Comparison of ENCODE assay signal across 16 cellular contexts in genomic region chr7:133859871-133860427, GRCh38.
DNase-seq lines count a peak whose midpoint lies in the region; ATAC-seq, FAIRE-seq and TF ChIP-seq lines count a peak whose summit lies in the region.
"Had no signal": no experiment of that assay in that cellular context is flagged by ENCODE, and none has a peak within 500 bp of the region (broad histone marks: within the 10 kb centered on the region; RNA-seq: fewer than 3 reads in every experiment).

No MANE protein-coding gene starts in this region.

- no peak overlapping the region for H3K27ac ChIP-seq in CD8-positive, alpha-beta T cell (ENCODE audit: low read depth, low read length)
- H3K27ac ChIP-seq in HUES6 (ENCODE audit: low read depth, low read length) (peak overlapping the region; percentile 12; the same call in 1 of the 2 replicates), pancreas (no peak overlapping the region)
- H3K27ac ChIP-seq: A549; BLaER1 treated with 17β-estradiol and CSF1 and Interleukin-3, amounts not matched to agents 10 nM and 100 nM had no signal

- no peak for FAIRE-seq in pancreas (lab: Jason Lieb, UNC)
- FAIRE-seq: A549, HepG2 had no signal

- H3K27me3 ChIP-seq in CD8-positive, alpha-beta T cell (ENCODE audit: insufficient read depth, low read length), result no peaks in the 10 kb centered on the region
- H3K27me3 ChIP-seq in HUES6 (ENCODE audit: control insufficient read depth, insufficient read depth, low read length) (no peaks in the 10 kb centered on the region), pancreas (no peaks in the 10 kb centered on the region), BE2C (no peaks in the 10 kb centered on the region)
- H3K27me3 ChIP-seq: BLaER1 treated with 17β-estradiol and CSF1 and Interleukin-3, amounts not matched to agents 10 nM and 100 nM had no signal

- DNase-seq in CD8-positive, alpha-beta T cell, result no peak
- DNase-seq in dermis microvascular lymphatic vessel endothelial cell (ENCODE audit: low read depth in 2 of 2), result peak; percentile 42 to 55
- DNase-seq in pancreas, result no peak
- DNase-seq in GM20000 (ENCODE audit: low spot score), result no peak
- DNase-seq in BE2C, result no peak
- DNase-seq in SW480 (ENCODE audit: low spot score), result no peak
- DNase-seq: Calu3; CD4-positive, CD25-positive, alpha-beta regulatory T cell; DMS 273 treated with DMSO at 0.1 percent for 48 hours; GOT3 had no signal

- no peaks in the 10 kb centered on the region for H3K4me1 ChIP-seq in CD8-positive, alpha-beta T cell (ENCODE audit: insufficient read depth, low read length)
- peaks cover 20% of the 10 kb centered on the region for H3K4me1 ChIP-seq in HUES6 (ENCODE audit: control insufficient read depth, insufficient read depth, low read length)
- peaks cover 0 to 17% (median 17%) of the 10 kb centered on the region in 3 donors for H3K4me1 ChIP-seq in pancreas
- H3K4me1 ChIP-seq in BE2C, result peaks cover 39% of the 10 kb centered on the region

- H3K4me1 Mint-ChIP-seq in CD8-positive, alpha-beta T cell (ENCODE audit: low read depth), result peaks cover 2% of the 10 kb centered on the region

- CTCF ChIA-PET in CD8-positive, alpha-beta T cell (lab: Charles Lee), result interaction anchor here (0.7 kb wide), 1 partner anchor 28 kb away, joined by 3 read pairs; no protein-coding TSS in a partner anchor

- H3K9me3 ChIP-seq in CD8-positive, alpha-beta T cell (ENCODE audit: low read length), result no peaks in the 10 kb centered on the region
- H3K9me3 ChIP-seq in HUES6 (ENCODE audit: control insufficient read depth, insufficient read depth, low read depth, low read length), result peaks cover 9% of the 10 kb centered on the region; the same call in 1 of the 2 replicates
- H3K9me3 ChIP-seq in pancreas, result no peaks in the 10 kb centered on the region
- H3K9me3 ChIP-seq in BE2C, result no peaks in the 10 kb centered on the region
- H3K9me3 ChIP-seq: A549 had no signal

- peak overlapping the region; percentile 11 for H3K27ac Mint-ChIP-seq in CD8-positive, alpha-beta T cell
- H3K27ac Mint-ChIP-seq: CD4-positive, CD25-positive, alpha-beta regulatory T cell; H9 had no signal

- POLR2A ChIA-PET in CD8-positive, alpha-beta T cell (lab: Charles Lee), result no interaction called here

- H3K36me3 ChIP-seq in CD8-positive, alpha-beta T cell (ENCODE audit: insufficient read depth, low read length), result no peaks in the 10 kb centered on the region
- no peaks in the 10 kb centered on the region for H3K36me3 ChIP-seq in HUES6 (ENCODE audit: control insufficient read depth, insufficient read depth, low read length)
- no peaks in the 10 kb centered on the region for H3K36me3 ChIP-seq in pancreas
- H3K36me3 ChIP-seq in BE2C, result no peaks in the 10 kb centered on the region

- WGBS in pancreas, 2 donors, result 64 to 73% methylated on average over 6 of the region's 6 CpGs

- TF ChIP-seq CTCF in CD8-positive, alpha-beta T cell (IDR thresholded peaks at IDR 0.05), result no peak
- TF ChIP-seq CTCF in pancreas (IDR thresholded peaks at IDR 0.05) (no peak), GM20000 (IDR thresholded peaks at IDR 0.05; ENCODE audit: extremely low read depth, missing control alignments) (no peak), BE2C (IDR thresholded peaks at IDR 0.05; ENCODE audit: low read depth, low read length) (no peak)

- ATAC-seq in CD8-positive, alpha-beta T cell, result no peak
- ATAC-seq in pancreas (peak in 3 of 4 donors; percentile 12 to 63 (median 58)), GM19397 (IDR thresholded peaks at IDR 0.05; ENCODE audit: unreplicated experiment) (no peak)
- ATAC-seq: A549, HepG2 had no signal

- H3K4me3 Mint-ChIP-seq in CD8-positive, alpha-beta T cell, result no peak overlapping the region
- H3K4me3 Mint-ChIP-seq: CD4-positive, CD25-positive, alpha-beta regulatory T cell; H9 had no signal

- no peaks in the 10 kb centered on the region for H3K9me3 Mint-ChIP-seq in CD8-positive, alpha-beta T cell
- H3K9me3 Mint-ChIP-seq: CD4-positive, CD25-positive, alpha-beta regulatory T cell had no signal

- no peaks in the 10 kb centered on the region for H3K27me3 Mint-ChIP-seq in CD8-positive, alpha-beta T cell (ENCODE audit: low read depth)
- H3K27me3 Mint-ChIP-seq: CD4-positive, CD25-positive, alpha-beta regulatory T cell had no signal

- no peak overlapping the region for H3K4me3 ChIP-seq in CD8-positive, alpha-beta T cell (ENCODE audit: low read depth, low read length)
- H3K4me3 ChIP-seq in HUES6 (ENCODE audit: low read depth, low read length) (no peak overlapping the region), pancreas (no peak overlapping the region), BE2C (ENCODE audit: low read depth, low read length) (no peak overlapping the region)
- H3K4me3 ChIP-seq: A549; BLaER1 treated with 17β-estradiol and CSF1 and Interleukin-3, amounts not matched to agents 10 nM and 100 nM had no signal

- H3K36me3 Mint-ChIP-seq in CD8-positive, alpha-beta T cell, result peaks cover 4% of the 10 kb centered on the region

- intact Hi-C loops in CD8-positive, alpha-beta T cell (cut with DNase I, micrococcal nuclease), result no loop called here
- intact Hi-C loops in pancreas (cut with DNase I), result no loop called here

- no peak overlapping the region for H3K9ac ChIP-seq in HUES6 (ENCODE audit: low read length)
- H3K9ac ChIP-seq: BLaER1 treated with 17β-estradiol and CSF1 and Interleukin-3, amounts not matched to agents 10 nM and 100 nM had no signal

Comparison
In these comparisons a context has a peak if more than half of its experiments do, and no peak if none do; other contexts are left out.
1. ATAC-seq: peak in pancreas (3 of 4); none in CD8-positive, alpha-beta T cell (single experiment) and GM19397 (single experiment).
2. DNase-seq: peak in dermis microvascular lymphatic vessel endothelial cell (2 of 2); none in CD8-positive, alpha-beta T cell (0 of 7), pancreas (0 of 6), GM20000 (single experiment), BE2C (single experiment) and SW480 (single experiment).